ENCODE assay signal across 8 cellular contexts in the genomic region with DNA sequence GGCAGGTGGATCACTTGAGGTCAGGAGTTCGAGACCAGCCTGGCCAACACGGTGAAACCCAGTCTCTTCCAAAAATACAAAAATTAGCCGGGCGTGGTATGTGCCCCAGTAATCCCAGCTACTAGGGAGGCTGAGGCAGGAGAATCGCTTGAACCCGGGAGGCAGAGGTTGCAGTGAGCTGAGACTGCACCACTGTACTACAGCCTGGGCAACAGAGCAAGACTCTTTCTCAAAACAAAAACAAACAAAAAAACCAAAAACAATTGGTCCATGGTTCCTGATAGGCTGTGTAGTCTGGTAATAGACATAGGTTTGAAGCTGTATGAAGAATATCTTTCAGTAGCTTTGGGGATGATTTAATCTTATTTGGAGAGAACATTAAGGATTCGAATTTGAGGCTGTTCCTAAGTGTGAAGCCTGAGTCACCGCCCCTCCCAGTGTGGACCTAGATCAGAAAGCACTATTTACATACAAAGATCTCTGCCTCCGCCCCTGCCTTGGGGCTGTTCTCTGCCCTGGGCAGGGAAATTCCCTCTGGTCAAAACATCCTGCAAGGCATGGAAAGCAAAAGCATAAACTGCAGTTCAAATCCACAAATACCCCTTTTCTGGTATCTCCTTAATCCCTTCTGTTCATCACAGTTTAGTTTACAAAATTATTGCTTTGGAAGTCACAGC. TPM values are rescaled to one million over a fixed set of nuclear protein-coding genes. Genes with fewer than 3 reads are reported as not detected.
DNase-seq lines count a peak whose midpoint lies in the region; ATAC-seq lines count a peak whose summit lies in the region.

No MANE protein-coding gene starts in this region.

- DNase-seq in HuH-7 (ENCODE audit: low spot score) = peak; percentile 11
- DNase-seq in dermis blood vessel endothelial cell = peak; percentile 72
- peak; percentile 12 to 45 for DNase-seq in stimulated activated CD8-positive, alpha-beta memory T cell treated with anti-CD3 and anti-CD28 coated beads, Interleukin-15, amount 100 ng/mL, for 48 hours (ENCODE audit: low read depth in 2 of 2)
- no peak for DNase-seq in right cardiac atrium
- no peak for DNase-seq in DMS153 treated with DMSO at 0.1 percent for 48 hours (lab: John Stamatoyannopoulos, UW; ENCODE audit: unreplicated experiment)
- no peak for DNase-seq in NOMO-1 treated with DMSO at 0.1 percent for 48 hours (lab: John Stamatoyannopoulos, UW; ENCODE audit: unreplicated experiment)

- ATAC-seq in GM18499 (IDR thresholded peaks at IDR 0.05; ENCODE audit: insufficient read depth, unreplicated experiment) (peak; percentile 96), GM21737 (IDR thresholded peaks at IDR 0.05; ENCODE audit: unreplicated experiment) (peak; percentile 92), right cardiac atrium (no peak)

- no peak overlapping the region for H3K27ac ChIP-seq in right cardiac atrium (ENCODE audit: low read length)

- no peaks in the 10 kb centered on the region for H3K27me3 ChIP-seq in right cardiac atrium (ENCODE audit: control insufficient read depth, insufficient read depth)

- intact Hi-C loops in right cardiac atrium (cut with DNase I) = loop anchor here in 1 of 4 donors (10.0 kb wide), 1 partner anchor 698 kb away; no protein-coding TSS in a partner anchor

- 74% methylated on average over 9 of the region's 9 CpGs for WGBS in right cardiac atrium

- H3K4me1 ChIP-seq in right cardiac atrium (ENCODE audit: control insufficient read depth, insufficient read depth, low read length) = no peaks in the 10 kb centered on the region

- no peak overlapping the region for H3K4me3 ChIP-seq in right cardiac atrium (ENCODE audit: low read length)

- no peaks in the 10 kb centered on the region for H3K9me3 ChIP-seq in right cardiac atrium (ENCODE audit: control insufficient read depth, low read length)

RNA-seq across cellular contexts. Expression of a gene that starts 52.8 kb away (rescaled TPM):
- total RNA-seq in dermis blood vessel endothelial cell (11.7 and 14.3 TPM in 2 replicates), right cardiac atrium (under 1 TPM in 2 of 4 donors, not detected in 2; 0.22 to 0.24 TPM)
- polyA plus RNA-seq in right cardiac atrium = 0.18 TPM

Comparison
In these comparisons a context has a peak if more than half of its experiments do, and no peak if none do; other contexts are left out.
1. ATAC-seq: peak in GM18499 (single experiment) and GM21737 (single experiment); none in right cardiac atrium (0 of 2).
2. DNase-seq: peak in HuH-7 (single experiment), dermis blood vessel endothelial cell (single experiment) and stimulated activated CD8-positive, alpha-beta memory T cell treated with anti-CD3 and anti-CD28 coated beads, Interleukin-15, amount 100 ng/mL, for 48 hours (2 of 2); none in right cardiac atrium (0 of 3), DMS153 treated with DMSO at 0.1 percent for 48 hours (single experiment) and NOMO-1 treated with DMSO at 0.1 percent for 48 hours (single experiment).
3. RNA of a gene that starts 52.8 kb away (total RNA-seq): 11.7 to 14.3 TPM in dermis blood vessel endothelial cell; 0.22 to 0.24 TPM in right cardiac atrium; every median in the first group is over 10 times any median in the second.